ENCODE assay signal across 9 cellular contexts in genomic region chr4:154928640-154929257, GRCh38.
DNase-seq lines count a peak whose midpoint lies in the region; ATAC-seq and TF ChIP-seq lines count a peak whose summit lies in the region.
"Had no signal": no experiment of that assay in that cellular context is flagged by ENCODE, and none has a peak within 500 bp of the region (broad histone marks: within the 10 kb centered on the region; RNA-seq: fewer than 3 reads in every experiment).

No MANE protein-coding gene starts in this region.

- H3K36me3 Mint-ChIP-seq in progenitor cell of endocrine pancreas (ENCODE audit: insufficient read depth), result peaks cover 2% of the 10 kb centered on the region
- no peaks in the 10 kb centered on the region for H3K36me3 Mint-ChIP-seq in naive thymus-derived CD4-positive, alpha-beta T cell

- H3K4me3 Mint-ChIP-seq in progenitor cell of endocrine pancreas (ENCODE audit: low read depth), result no peak overlapping the region
- no peak overlapping the region for H3K4me3 Mint-ChIP-seq in naive thymus-derived CD4-positive, alpha-beta T cell

- TF ChIP-seq POLR2A in erythroblast (IDR thresholded peaks at IDR 0.05; ENCODE audit: low read length), result no peak

- TF ChIP-seq CTCF in progenitor cell of endocrine pancreas (IDR thresholded peaks at IDR 0.05; ENCODE audit: unreplicated experiment), result peak; percentile 68

- no peak overlapping the region for H3K27ac ChIP-seq in naive thymus-derived CD4-positive, alpha-beta T cell (ENCODE audit: low read depth, low read length)

- POLR2A ChIA-PET in naive thymus-derived CD4-positive, alpha-beta T cell (lab: Charles Lee), result interaction anchor here (0.6 kb wide), 1 partner anchor 1898 kb away, joined by 4 read pairs; no protein-coding TSS in a partner anchor

- CTCF ChIA-PET in naive thymus-derived CD4-positive, alpha-beta T cell (lab: Charles Lee), result no interaction called here

- no peaks in the 10 kb centered on the region for H3K36me3 ChIP-seq in NT2/D1 (ENCODE audit: insufficient read depth, insufficient read length, low read length)
- no peaks in the 10 kb centered on the region for H3K36me3 ChIP-seq in naive thymus-derived CD4-positive, alpha-beta T cell (ENCODE audit: control insufficient read depth in 2 of 3, insufficient read depth in 3 of 3, low read length in 3 of 3)

- H3K4me1 ChIP-seq in NT2/D1 (ENCODE audit: insufficient read depth, insufficient read length), result no peaks in the 10 kb centered on the region
- no peaks in the 10 kb centered on the region for H3K4me1 ChIP-seq in naive thymus-derived CD4-positive, alpha-beta T cell (ENCODE audit: control insufficient read depth in 2 of 2, insufficient read depth in 2 of 2, low read length in 2 of 2)

- in situ Hi-C loops in G401 (cut with HindIII; ENCODE audit: low sequenced_read_pairs), result no loop called here

- intact Hi-C loops in naive thymus-derived CD4-positive, alpha-beta T cell (cut with micrococcal nuclease), result no loop called here

- no peaks in the 10 kb centered on the region for H3K27me3 Mint-ChIP-seq in progenitor cell of endocrine pancreas
- H3K27me3 Mint-ChIP-seq in naive thymus-derived CD4-positive, alpha-beta T cell, result no peaks in the 10 kb centered on the region

- ATAC-seq in GM19467 (IDR thresholded peaks at IDR 0.05; ENCODE audit: unreplicated experiment), result no peak
- no peak for ATAC-seq in naive thymus-derived CD4-positive, alpha-beta T cell
- ATAC-seq in GM21528 (IDR thresholded peaks at IDR 0.05; ENCODE audit: low FRiP score, unreplicated experiment), result no peak

- H3K27ac Mint-ChIP-seq in progenitor cell of endocrine pancreas, result no peak overlapping the region
- no peak overlapping the region for H3K27ac Mint-ChIP-seq in naive thymus-derived CD4-positive, alpha-beta T cell

- no peak overlapping the region for H3K4me3 ChIP-seq in NT2/D1 (ENCODE audit: insufficient read length, low read depth)
- H3K4me3 ChIP-seq in naive thymus-derived CD4-positive, alpha-beta T cell (ENCODE audit: low read length), result no peak overlapping the region

- H3K9me3 ChIP-seq in NT2/D1 (ENCODE audit: insufficient read depth, low read length), result no peaks in the 10 kb centered on the region
- no peaks in the 10 kb centered on the region for H3K9me3 ChIP-seq in naive thymus-derived CD4-positive, alpha-beta T cell (ENCODE audit: control insufficient read depth in 2 of 3, low read length in 3 of 3)

- no peak overlapping the region for H3K9ac ChIP-seq in NT2/D1 (ENCODE audit: insufficient read length, low read depth)

- H3K4me1 Mint-ChIP-seq in progenitor cell of endocrine pancreas (ENCODE audit: low read depth), result no peaks in the 10 kb centered on the region
- peaks cover 0 to 1% (median 0%) of the 10 kb centered on the region in 7 donors for H3K4me1 Mint-ChIP-seq in naive thymus-derived CD4-positive, alpha-beta T cell

- H3K27me3 ChIP-seq in NT2/D1 (ENCODE audit: insufficient read depth, insufficient read length), result no peaks in the 10 kb centered on the region
- no peaks in the 10 kb centered on the region for H3K27me3 ChIP-seq in naive thymus-derived CD4-positive, alpha-beta T cell (ENCODE audit: control insufficient read depth in 2 of 2, insufficient read depth in 2 of 2, low read length in 2 of 2)

- peak; percentile 15 for DNase-seq in G401 (ENCODE audit: low spot score)
- DNase-seq in NT2/D1 (ENCODE audit: low read depth, low spot score), result peak; percentile 44
- peak; percentile 13 to 21 for DNase-seq in erythroblast (lab: John Stamatoyannopoulos, UW)
- DNase-seq in progenitor cell of endocrine pancreas (ENCODE audit: low spot score, unreplicated experiment), result no peak
- no peak for DNase-seq in naive thymus-derived CD4-positive, alpha-beta T cell
- DNase-seq in NCI-H2081 treated with DMSO at 0.1 percent for 48 hours (lab: John Stamatoyannopoulos, UW), result no peak
- DNase-seq: activated T-cell treated with anti-CD3 and anti-CD28 coated beads, Interleukin-2, amount 50 U/mL, for 48 hours had no signal

- H3K9me3 Mint-ChIP-seq in progenitor cell of endocrine pancreas (ENCODE audit: low read depth), result peaks cover 19% of the 10 kb centered on the region
- H3K9me3 Mint-ChIP-seq in naive thymus-derived CD4-positive, alpha-beta T cell, result peaks cover 0 to 39% (median 10%) of the 10 kb centered on the region in 11 donors

Comparison
In these comparisons a context has a peak if more than half of its experiments do, and no peak if none do; other contexts are left out.
1. DNase-seq: peak in G401 (single experiment), NT2/D1 (single experiment) and erythroblast (2 of 2); none in progenitor cell of endocrine pancreas (single experiment), naive thymus-derived CD4-positive, alpha-beta T cell (0 of 9) and NCI-H2081 treated with DMSO at 0.1 percent for 48 hours (single experiment).